In genomic region chr1:2258122-2258812, GRCh38 we compare ENCODE assay signal across 12 cellular contexts. TPM values are rescaled to one million over a fixed set of nuclear protein-coding genes. Genes with fewer than 3 reads are reported as not detected.
DNase-seq lines count a peak whose midpoint lies in the region; ATAC-seq, FAIRE-seq and TF ChIP-seq lines count a peak whose summit lies in the region.
"Had no signal": no experiment of that assay in that cellular context is flagged by ENCODE, and none has a peak within 500 bp of the region (broad histone marks: within the 10 kb centered on the region; RNA-seq: fewer than 3 reads in every experiment).

No MANE protein-coding gene starts in this region.

- H3K9me3 ChIP-seq in heart right ventricle (peaks cover 0 to 31% (median 15%) of the 10 kb centered on the region in 11 donors), keratinocyte (ENCODE audit: control insufficient read depth, low read depth, low read length) (peaks cover 23% of the 10 kb centered on the region), thyroid gland (no peaks in the 10 kb centered on the region)

- in situ Hi-C loops in GM13977 (cut with MboI; ENCODE audit: low pct_unique_long_range_greater_than_20kb, low sequenced_read_pairs, unreplicated experiment), result no loop called here

- peaks cover 0 to 7% (median 0%) of the 10 kb centered on the region in 9 donors for H3K36me3 ChIP-seq in heart right ventricle
- H3K36me3 ChIP-seq in keratinocyte (ENCODE audit: control insufficient read depth in 2 of 2, extremely low read depth in 1 of 2, insufficient read depth in 2 of 2, low read length in 2 of 2), result peaks cover 9 to 24% of the 10 kb centered on the region in 2 experiments
- no peaks in the 10 kb centered on the region for H3K36me3 ChIP-seq in thyroid gland
- H3K36me3 ChIP-seq: neutrophil had no signal

- peak overlapping the region; percentile 70 for H3K27ac Mint-ChIP-seq in activated naive CD8-positive, alpha-beta T cell treated with anti-CD3 and anti-CD28 coated beads, Interleukin-2, amount 10 ng/mL, durations not matched to agents 7 days and 5 days

- no peak for FAIRE-seq in keratinocyte (lab: Jason Lieb, UNC)
- FAIRE-seq: urothelium cell line had no signal

- H3K4me1 Mint-ChIP-seq in activated naive CD8-positive, alpha-beta T cell treated with anti-CD3 and anti-CD28 coated beads, Interleukin-2, amount 10 ng/mL, durations not matched to agents 7 days and 5 days, result peaks cover 29% of the 10 kb centered on the region

- ATAC-seq in Right ventricle myocardium inferior (no peak), heart right ventricle (no peak), omental fat pad (ENCODE audit: low FRiP score) (no peak)
- ATAC-seq in activated naive CD8-positive, alpha-beta T cell treated with anti-CD3 and anti-CD28 coated beads, Interleukin-2, amount 10 ng/mL, durations not matched to agents 7 days and 5 days (ENCODE audit: low read depth), result no peak
- ATAC-seq: HCT116 had no signal

- TF ChIP-seq CTCF in heart right ventricle (IDR thresholded peaks at IDR 0.05) (no peak), keratinocyte (optimal IDR thresholded peaks at IDR 0.05 in 1 of 3, IDR thresholded peaks at IDR 0.05 in 1 of 3, conservative IDR thresholded peaks at IDR 0.05 in 1 of 3; ENCODE audit: extremely low read depth in 1 of 3, insufficient read depth in 2 of 3, low read length in 3 of 3) (no peak), thyroid gland (IDR thresholded peaks at IDR 0.05) (no peak), omental fat pad (IDR thresholded peaks at IDR 0.05) (no peak), GM13977 (IDR thresholded peaks at IDR 0.05; ENCODE audit: extremely low read depth, insufficient read depth, missing control alignments) (no peak)

- H3K9ac ChIP-seq in keratinocyte (ENCODE audit: control insufficient read depth, extremely low read depth, insufficient read depth, low read length), result peak overlapping the region; percentile 50

- H3K9me3 Mint-ChIP-seq in activated naive CD8-positive, alpha-beta T cell treated with anti-CD3 and anti-CD28 coated beads, Interleukin-2, amount 10 ng/mL, durations not matched to agents 7 days and 5 days, result peaks cover 7% of the 10 kb centered on the region

- H3K4me3 Mint-ChIP-seq in activated naive CD8-positive, alpha-beta T cell treated with anti-CD3 and anti-CD28 coated beads, Interleukin-2, amount 10 ng/mL, durations not matched to agents 7 days and 5 days, result no peak overlapping the region

- H3K4me3 ChIP-seq in heart right ventricle (no peak overlapping the region), keratinocyte (ENCODE audit: control insufficient read depth in 2 of 3, extremely low read depth in 1 of 3, insufficient read depth in 2 of 3, low read depth in 1 of 3, low read length in 3 of 3) (peak overlapping the region in 1 of 3 experiments; percentile 18), thyroid gland (replicated peaks in 1 of 3) (no peak overlapping the region)

- H3K27me3 Mint-ChIP-seq in activated naive CD8-positive, alpha-beta T cell treated with anti-CD3 and anti-CD28 coated beads, Interleukin-2, amount 10 ng/mL, durations not matched to agents 7 days and 5 days, result no peaks in the 10 kb centered on the region

- dilution Hi-C loops in keratinocyte (cut with MboI; ENCODE audit: extremely low pct_ligation_motif_present, low sequenced_read_pairs), result no loop called here

- WGBS in heart right ventricle, 2 donors, result 64 to 68% methylated on average over 16 of the region's 16 CpGs
- 45 to 47% methylated on average over 16 of the region's 16 CpGs for WGBS in thyroid gland, 2 donors

- H3K9me1 ChIP-seq in keratinocyte (ENCODE audit: control insufficient read depth, extremely low read depth, insufficient read depth, low read length), result peaks cover 2% of the 10 kb centered on the region

- POLR2A ChIA-PET in activated naive CD8-positive, alpha-beta T cell treated with anti-CD3 and anti-CD28 coated beads, Interleukin-2, amount 10 ng/mL, durations not matched to agents 7 days and 5 days (lab: Charles Lee), result interaction anchor here (1.4 to 1.6 kb wide), 2 partner anchors 24 to 30 kb away, joined by 3 to 4 read pairs; no protein-coding TSS in a partner anchor

- H3K27ac ChIP-seq in heart right ventricle, result peak overlapping the region in 2 of 10 donors; percentile 14 to 15
- H3K27ac ChIP-seq in keratinocyte (ENCODE audit: control insufficient read depth, insufficient read depth, low read length), result peak overlapping the region; percentile 43
- peak overlapping the region; percentile 26 to 41 (median 29) for H3K27ac ChIP-seq in thyroid gland
- H3K27ac ChIP-seq: neutrophil had no signal

- intact Hi-C loops in Right ventricle myocardium inferior (cut with DNase I) (no loop called here), heart right ventricle (cut with DNase I) (no loop called here), thyroid gland (cut with DNase I) (no loop called here)

- H3K4me2 ChIP-seq in keratinocyte (ENCODE audit: control insufficient read depth, extremely low read depth, insufficient read depth, low read depth, low read length), result peak overlapping the region; percentile 84

- H3K4me1 ChIP-seq in heart right ventricle (peaks cover 23 to 87% (median 72%) of the 10 kb centered on the region in 9 donors), keratinocyte (ENCODE audit: control insufficient read depth, extremely low read depth, insufficient read depth, low read length) (peaks cover 36% of the 10 kb centered on the region), thyroid gland (peaks cover 37 to 45% of the 10 kb centered on the region in 2 donors)

- H2AFZ ChIP-seq in keratinocyte (ENCODE audit: control insufficient read depth, low read length), result no peak overlapping the region

- H4K20me1 ChIP-seq in keratinocyte (ENCODE audit: control insufficient read depth, extremely low read depth, insufficient read depth, low read length), result peaks cover 12% of the 10 kb centered on the region

- DNase-seq in Right ventricle myocardium inferior (ENCODE audit: missing footprints) (peak; percentile 18), heart right ventricle (no peak), keratinocyte (ENCODE audit: low read depth, low spot score) (no peak), thyroid gland (no peak), omental fat pad (ENCODE audit: low spot score) (no peak), GM13977 (ENCODE audit: low spot score) (no peak)
- no peak for DNase-seq in activated naive CD8-positive, alpha-beta T cell treated with anti-CD3 and anti-CD28 coated beads, Interleukin-2, amount 10 ng/mL, durations not matched to agents 7 days and 5 days
- no peak for DNase-seq in NK-92 treated with Interleukin-12 subunit alpha and Interleukin-12 subunit beta, amount 100 ng/mL, for 24 hours (lab: John Stamatoyannopoulos, UW)
- DNase-seq: NCI-H524 had no signal

- H3K27me3 ChIP-seq in heart right ventricle (no peaks in the 10 kb centered on the region), keratinocyte (ENCODE audit: control insufficient read depth, extremely low read depth, insufficient read depth, low read length) (no peaks in the 10 kb centered on the region), thyroid gland (no peaks in the 10 kb centered on the region)
- H3K27me3 ChIP-seq: neutrophil had no signal

- peaks cover 98% of the 10 kb centered on the region for H3K79me2 ChIP-seq in keratinocyte (ENCODE audit: control insufficient read depth, insufficient read depth, low read length)

- no peak for TF ChIP-seq POLR2A in thyroid gland (IDR thresholded peaks at IDR 0.05)

- peaks cover 23% of the 10 kb centered on the region for H3K36me3 Mint-ChIP-seq in activated naive CD8-positive, alpha-beta T cell treated with anti-CD3 and anti-CD28 coated beads, Interleukin-2, amount 10 ng/mL, durations not matched to agents 7 days and 5 days

RNA-seq across cellular contexts. Expression of gene SKI, which starts 30.1 kb away (rescaled TPM):
- 38.5 TPM for total RNA-seq in Right ventricle myocardium inferior
- total RNA-seq in heart right ventricle, result 10 to 100 TPM; 29.4 to 50.9 (median 38.3) TPM
- 10 to 100 TPM; 13.8 to 16.6 TPM for polyA plus RNA-seq in heart right ventricle
- 10 to 100 TPM; 59.3 to 71.6 TPM for total RNA-seq in activated naive CD8-positive, alpha-beta T cell treated with anti-CD3 and anti-CD28 coated beads, Interleukin-2, amount 10 ng/mL, durations not matched to agents 7 days and 5 days
- 3.8 to 10.1 TPM (median 4.8 TPM) in 3 replicates for polyA plus RNA-seq in keratinocyte
- polyA plus RNA-seq in keratinocyte (2011; ENCODE audit: low read depth), result 3.4 TPM
- 6.8 and 10.6 TPM in 2 replicates for polyA plus RNA-seq in keratinocyte (2011; cell fraction: cytosol; rRNA removed)
- polyA plus RNA-seq in keratinocyte (2011; cell fraction: nucleus; rRNA removed), result 18.4 and 21.5 TPM in 2 replicates
- 12.2 and 22.1 TPM in 2 replicates for polyA plus RNA-seq in keratinocyte (2012; ENCODE audit: low replicate concordance)
- polyA minus RNA-seq in keratinocyte, result 4.8 to 19.5 TPM (median 6.1 TPM) in 3 replicates
- 25.5 TPM for polyA minus RNA-seq in keratinocyte (2011; cell fraction: cytosol; rRNA and poly(A)+ RNA removed)
- polyA minus RNA-seq in keratinocyte (2011; cell fraction: nucleus; rRNA and poly(A)+ RNA removed), result 15.9 and 20.3 TPM in 2 replicates
- 10 to 100 TPM; 31.4 to 59.6 (median 39.9) TPM for total RNA-seq in thyroid gland
- 10 to 100 TPM; 35.3 to 54.0 (median 47.3) TPM for total RNA-seq in omental fat pad
